Comparison of ENCODE assay signal across 8 cellular contexts in genomic region chr9:93097496-93098205, GRCh38. TPM values are rescaled to one million over a fixed set of nuclear protein-coding genes. Genes with fewer than 3 reads are reported as not detected.
DNase-seq lines count a peak whose midpoint lies in the region; ATAC-seq, FAIRE-seq and TF ChIP-seq lines count a peak whose summit lies in the region.

No MANE protein-coding gene starts in this region.

- H3K4me3 ChIP-seq in CD8-positive, alpha-beta T cell (ENCODE audit: low read depth, low read length) = peak overlapping the region; percentile 89
- H3K4me3 ChIP-seq in fibroblast of the aortic adventitia (ENCODE audit: low read depth, low read length) (peak overlapping the region; percentile 80), pancreas (peak overlapping the region in 1 of 4 donors; percentile 99)

- FAIRE-seq in pancreas (lab: Jason Lieb, UNC) = no peak

- POLR2A ChIA-PET in CD8-positive, alpha-beta T cell (lab: Charles Lee) = interaction anchor here (0.6 to 2.6 kb wide), 6 partner anchors 10 to 117 kb away, joined by 3 to 8 read pairs (median 4); no protein-coding TSS in a partner anchor

- H3K27me3 ChIP-seq in CD8-positive, alpha-beta T cell (ENCODE audit: insufficient read depth, low read length) = no peaks in the 10 kb centered on the region
- H3K27me3 ChIP-seq in pancreas = no peaks in the 10 kb centered on the region

- H3K4me3 Mint-ChIP-seq in CD8-positive, alpha-beta T cell = peak overlapping the region; percentile 86
- H3K4me3 Mint-ChIP-seq in T-helper 17 cell = peak overlapping the region; percentile 93

- 79 to 80% methylated on average over 11 of the region's 11 CpGs for WGBS in pancreas, 2 donors

- peaks cover 4% of the 10 kb centered on the region for H3K36me3 Mint-ChIP-seq in CD8-positive, alpha-beta T cell
- H3K36me3 Mint-ChIP-seq in T-helper 17 cell (ENCODE audit: low read depth) = peaks cover 2% of the 10 kb centered on the region

- H3K36me3 ChIP-seq in CD8-positive, alpha-beta T cell (ENCODE audit: insufficient read depth, low read length) = no peaks in the 10 kb centered on the region
- no peaks in the 10 kb centered on the region for H3K36me3 ChIP-seq in pancreas

- no peaks in the 10 kb centered on the region for H3K9me3 ChIP-seq in CD8-positive, alpha-beta T cell (ENCODE audit: low read length)
- H3K9me3 ChIP-seq in T-helper 17 cell (ENCODE audit: control insufficient read depth, low read length, poor library complexity, severe bottlenecking) (no peaks in the 10 kb centered on the region), pancreas (no peaks in the 10 kb centered on the region)

- DNase-seq in CD8-positive, alpha-beta T cell = no peak
- DNase-seq in T-helper 17 cell (no peak), fibroblast of the aortic adventitia (ENCODE audit: low read depth) (no peak), pancreas (peak in 2 of 6 donors; percentile 41 to 54), mucosa of gallbladder (ENCODE audit: low spot score) (no peak), DMS 273 (lab: John Stamatoyannopoulos, UW; ENCODE audit: unreplicated experiment) (no peak)

- H3K4me1 Mint-ChIP-seq in CD8-positive, alpha-beta T cell (ENCODE audit: low read depth) = peaks cover 67% of the 10 kb centered on the region
- H3K4me1 Mint-ChIP-seq in T-helper 17 cell = peaks cover 39% of the 10 kb centered on the region

- intact Hi-C loops in CD8-positive, alpha-beta T cell (cut with DNase I, micrococcal nuclease) = loop anchor here (2.0 to 10.0 kb wide), 9 partner anchors 95 to 1077 kb away; partner anchors contain the start of genes FAM120A (in 1 of the 2), FAM120AOS (in 1 of the 2), IPPK (in 1 of the 2) and ZNF484 (in 1 of the 2)
- intact Hi-C loops in pancreas (cut with DNase I) = no loop called here

- H3K4me1 ChIP-seq in CD8-positive, alpha-beta T cell (ENCODE audit: insufficient read depth, low read length) = peaks cover 72% of the 10 kb centered on the region
- peaks cover 0 to 25% (median 8%) of the 10 kb centered on the region in 3 donors for H3K4me1 ChIP-seq in pancreas

- no peaks in the 10 kb centered on the region for H3K9me3 Mint-ChIP-seq in CD8-positive, alpha-beta T cell

- H3K27ac ChIP-seq in CD8-positive, alpha-beta T cell (ENCODE audit: low read depth, low read length) = peak overlapping the region; percentile 10
- H3K27ac ChIP-seq in pancreas = peak overlapping the region in 3 of 4 donors; percentile 57 to 90 (median 84)

- TF ChIP-seq CTCF in CD8-positive, alpha-beta T cell (IDR thresholded peaks at IDR 0.05) = no peak
- TF ChIP-seq CTCF in fibroblast of the aortic adventitia (IDR thresholded peaks at IDR 0.05; ENCODE audit: insufficient read depth, low read length) (no peak), pancreas (IDR thresholded peaks at IDR 0.05) (no peak)

- H3K27me3 Mint-ChIP-seq in CD8-positive, alpha-beta T cell (ENCODE audit: low read depth) = no peaks in the 10 kb centered on the region
- H3K27me3 Mint-ChIP-seq in T-helper 17 cell = no peaks in the 10 kb centered on the region

- CTCF ChIA-PET in CD8-positive, alpha-beta T cell (lab: Charles Lee) = interaction anchor here (1.4 to 4.2 kb wide), 2 partner anchors 12 to 141 kb away, joined by 5 to 24 read pairs; no protein-coding TSS in a partner anchor

- H3K27ac Mint-ChIP-seq in CD8-positive, alpha-beta T cell = peak overlapping the region; percentile 95
- H3K27ac Mint-ChIP-seq in T-helper 17 cell = peak overlapping the region; percentile 91

- no peak for ATAC-seq in CD8-positive, alpha-beta T cell
- ATAC-seq in T-helper 17 cell = no peak
- no peak for ATAC-seq in pancreas
- ATAC-seq in HG02642 (IDR thresholded peaks at IDR 0.05; ENCODE audit: poor library complexity, unreplicated experiment) = no peak
- ATAC-seq in HG02870 (IDR thresholded peaks at IDR 0.05; ENCODE audit: unreplicated experiment) = no peak

RNA-seq across cellular contexts. Expression of gene CARD19, which starts 1.6 kb away (rescaled TPM):
- 10 to 100 TPM; 72.1 to 78.0 TPM for total RNA-seq in CD8-positive, alpha-beta T cell
- 10 to 100 TPM; 45.2 to 54.4 TPM for total RNA-seq in T-helper 17 cell
- 12.4 and 38.9 TPM in 2 replicates for total RNA-seq in fibroblast of the aortic adventitia (ENCODE audit: low replicate concordance)
- total RNA-seq in pancreas = 10 to 100 TPM in 1 of 6 donors, 1 to 10 TPM in 5; 4.3 to 11.0 (median 7.0) TPM
- polyA plus RNA-seq in pancreas = 10 to 100 TPM; 15.7 to 20.4 TPM
- 45.2 TPM for total RNA-seq in mucosa of gallbladder

RNA-seq across cellular contexts. Expression of gene NINJ1, which starts 36.4 kb away (rescaled TPM):
- 100 to 1,000 TPM; 214 to 229 TPM for total RNA-seq in CD8-positive, alpha-beta T cell
- total RNA-seq in T-helper 17 cell (100 to 1,000 TPM; 169 to 219 TPM), fibroblast of the aortic adventitia (ENCODE audit: low replicate concordance) (1.9 and 14.6 TPM in 2 replicates), pancreas (10 to 100 TPM; 15.6 to 33.2 (median 19.3) TPM), mucosa of gallbladder (75.6 TPM)
- polyA plus RNA-seq in pancreas = 10 to 100 TPM; 26.2 to 28.1 TPM

RNA-seq across cellular contexts. Expression of gene SUSD3, which starts 39.1 kb away (rescaled TPM):
- total RNA-seq in CD8-positive, alpha-beta T cell = 10 to 100 TPM; 20.6 to 22.7 TPM
- 10 to 100 TPM; 47.2 to 62.3 TPM for total RNA-seq in T-helper 17 cell
- 0.09 TPM in 1 of 2 replicates, not detected in the other for total RNA-seq in fibroblast of the aortic adventitia (ENCODE audit: low replicate concordance)
- 1 to 10 TPM in 2 of 6 donors, under 1 TPM in 4; 0.16 to 2.8 (median 0.80) TPM for total RNA-seq in pancreas
- polyA plus RNA-seq in pancreas = 1 to 10 TPM in 1 of 2 donors, under 1 TPM in 1; 0.27 to 1.4 TPM
- 5.0 TPM for total RNA-seq in mucosa of gallbladder

Comparison
In these comparisons a context has a peak if more than half of its experiments do, and no peak if none do; other contexts are left out.
1. intact Hi-C loops: an anchor here in CD8-positive, alpha-beta T cell (2.0 to 10.0 kb wide); none called in pancreas.